Comparison of ENCODE assay signal across 20 cellular contexts in genomic region chr6:130936933-130937332, GRCh38.
"Had no signal": no experiment of that assay in that cellular context is flagged by ENCODE, and none has a peak within 500 bp of the region (broad histone marks: within the 10 kb centered on the region; RNA-seq: fewer than 3 reads in every experiment).

No MANE protein-coding gene starts in this region.

- H3K36me3 ChIP-seq: SJSA1 had no signal

- H3K4me3 ChIP-seq: SJSA1, SK-N-MC had no signal

- H3K27me3 ChIP-seq: SJSA1 had no signal

- DNase-seq: KBM-7, MV-4-11, NCI-H1048, NCI-H1105, NCI-H1417 treated with DMSO at 0.1 percent for 48 hours, NCI-H146, NCI-H1694 treated with DMSO at 0.1 percent for 48 hours, NCI-H2029, NCI-H2081 treated with DMSO at 0.1 percent for 48 hours, NCI-H2171, NCI-H226, NCI-H446, NCI-H510A, NCI-H524 treated with DMSO at 0.1 percent for 48 hours, NCI-H69, NCI-H774, Right ventricle myocardium superior, SIG-M5 had no signal

- H3K9me3 ChIP-seq: SJSA1 had no signal
